13 cellular contexts compared by ENCODE assay signal in genomic region chr2:36376992-36377738, GRCh38. TPM values are rescaled to one million over a fixed set of nuclear protein-coding genes. Genes with fewer than 3 reads are reported as not detected.
DNase-seq lines count a peak whose midpoint lies in the region; ATAC-seq, FAIRE-seq and TF ChIP-seq lines count a peak whose summit lies in the region.
"Had no signal": no experiment of that assay in that cellular context is flagged by ENCODE, and none has a peak within 500 bp of the region (broad histone marks: within the 10 kb centered on the region; RNA-seq: fewer than 3 reads in every experiment).

No MANE protein-coding gene starts in this region.

- H3K23me2 ChIP-seq in H9 (ENCODE audit: insufficient read length, low read depth, low read length, poor library complexity, severe bottlenecking) = no peaks in the 10 kb centered on the region

- H3T11ph ChIP-seq in H9 (ENCODE audit: low read length) = no peak overlapping the region

- H3K18ac ChIP-seq in H9 (ENCODE audit: insufficient read length, low read depth, low read length) (no peak overlapping the region), trophoblast cell (ENCODE audit: low read length) (no peak overlapping the region)

- H3K79me1 ChIP-seq in H9 (ENCODE audit: insufficient read depth, low read depth, low read length, poor library complexity, severe bottlenecking) (no peaks in the 10 kb centered on the region), trophoblast cell (ENCODE audit: low read length) (peaks cover 13% of the 10 kb centered on the region)

- no peaks in the 10 kb centered on the region for H4K20me1 ChIP-seq in H9 (ENCODE audit: control insufficient read depth, insufficient read depth, insufficient read length)

- H2BK120ac ChIP-seq in H9 (ENCODE audit: low read depth, low read length, poor library complexity, severe bottlenecking) (no peak overlapping the region), trophoblast cell (ENCODE audit: insufficient read depth, low read length, poor library complexity) (no peak overlapping the region)

- H2BK12ac ChIP-seq in H9 (ENCODE audit: insufficient read length, low read depth, low read length) = no peak overlapping the region
- no peak overlapping the region for H2BK12ac ChIP-seq in trophoblast cell (ENCODE audit: low read length)

- POLR2A ChIA-PET in RWPE1 (lab: Yijun Ruan, JAX; ENCODE audit: low non-redundant PET) = no interaction called here

- no peak overlapping the region for H3K4me3 Mint-ChIP-seq in H9
- H3K4me3 Mint-ChIP-seq: activated naive CD4-positive, alpha-beta T cell treated with anti-CD3 and anti-CD28 coated beads, Interleukin-2, amount 50 U/mL, for 24 hours; immature natural killer cell had no signal

- ATAC-seq in gastroesophageal sphincter (no peak), GM19397 (IDR thresholded peaks at IDR 0.05; ENCODE audit: unreplicated experiment) (no peak)

- H3K27ac ChIP-seq in H9 (ENCODE audit: insufficient read length, low read depth, low read length) (no peak overlapping the region), RWPE1 (peak overlapping the region; percentile 76), gastroesophageal sphincter (peak overlapping the region in 3 of 4 donors; percentile 34 to 59 (median 45)), trophoblast cell (ENCODE audit: low read depth, low read length) (no peak overlapping the region)
- H3K27ac ChIP-seq: dorsolateral prefrontal cortex had no signal

- peaks cover 70 to 82% of the 10 kb centered on the region in 2 experiments for H3K4me1 Mint-ChIP-seq in H9

- no peaks in the 10 kb centered on the region for H3K27me3 ChIP-seq in H9 (ENCODE audit: insufficient read depth, low read length)
- H3K27me3 ChIP-seq in gastroesophageal sphincter = no peaks in the 10 kb centered on the region
- H3K27me3 ChIP-seq in trophoblast cell (ENCODE audit: insufficient read depth, low read length) = no peaks in the 10 kb centered on the region
- H3K27me3 ChIP-seq: dorsolateral prefrontal cortex, uterus had no signal

- H2BK20ac ChIP-seq in H9 (ENCODE audit: low read depth, low read length, poor library complexity, severe bottlenecking) = no peak overlapping the region

- TF ChIP-seq CTCF in H9 (conservative IDR thresholded peaks at IDR 0.05) (no peak), RWPE1 (conservative IDR thresholded peaks at IDR 0.05; ENCODE audit: low read depth) (no peak), gastroesophageal sphincter (IDR thresholded peaks at IDR 0.05) (no peak), D721Med (IDR thresholded peaks at IDR 0.05; ENCODE audit: insufficient read depth, missing control alignments) (no peak)

- WGBS in H9 (ENCODE audit: extremely low coverage, insufficient read length, low lambda C conversion rate) = no CpG with 5 or more reads among the region's 5 CpGs
- 50 to 69% methylated on average over 2 of the region's 5 CpGs for WGBS in gastroesophageal sphincter (ENCODE audit: low coverage in 1 of 2), 2 donors
- no CpG with 5 or more reads among the region's 5 CpGs for WGBS in trophoblast cell (ENCODE audit: extremely low coverage, insufficient coverage, insufficient read length)

- H3K9ac ChIP-seq in H9 (ENCODE audit: extremely low read depth, insufficient read length, low read length) = no peak overlapping the region
- H3K9ac ChIP-seq in trophoblast cell (ENCODE audit: low read length) = no peak overlapping the region

- H3K4me2 ChIP-seq in H9 (ENCODE audit: insufficient read depth, insufficient read length, low read length) (peak overlapping the region; percentile 3), trophoblast cell (ENCODE audit: low read length) (no peak overlapping the region)

- H3K36me3 Mint-ChIP-seq in H9 (ENCODE audit: insufficient read depth in 1 of 3, low read depth in 3 of 3) = peaks cover 0 to 10% (median 5%) of the 10 kb centered on the region in 3 experiments; a peak in 4 of 7 replicates
- H3K36me3 Mint-ChIP-seq: activated naive CD4-positive, alpha-beta T cell treated with anti-CD3 and anti-CD28 coated beads, Interleukin-2, amount 50 U/mL, for 24 hours had no signal

- H3K14ac ChIP-seq in H9 (ENCODE audit: insufficient read depth, low read length) (no peak overlapping the region), trophoblast cell (ENCODE audit: low read length) (no peak overlapping the region)

- H3K23ac ChIP-seq in H9 (ENCODE audit: insufficient read length, low read depth, low read length) (no peak overlapping the region), trophoblast cell (ENCODE audit: low read length) (no peak overlapping the region)

- H2AK5ac ChIP-seq in H9 (ENCODE audit: insufficient read length, low read length) (no peak overlapping the region), trophoblast cell (ENCODE audit: low read length) (no peak overlapping the region)

- no peak for TF ChIP-seq POLR2A in gastroesophageal sphincter (IDR thresholded peaks at IDR 0.05)

- FAIRE-seq in D721Med (lab: Jason Lieb, UNC) = no peak

- H4K8ac ChIP-seq in H9 (replicated peaks; ENCODE audit: insufficient read length, low read depth, low read length) (no peak overlapping the region), trophoblast cell (ENCODE audit: low read depth, low read length) (no peak overlapping the region)

- peaks cover 25% of the 10 kb centered on the region for H3K4me1 ChIP-seq in H9 (ENCODE audit: insufficient read depth, low read length)
- H3K4me1 ChIP-seq in gastroesophageal sphincter = peaks cover 22 to 93% (median 44%) of the 10 kb centered on the region in 3 donors
- peaks cover 26 to 33% of the 10 kb centered on the region in 2 experiments for H3K4me1 ChIP-seq in trophoblast cell (ENCODE audit: control insufficient read depth in 1 of 2, insufficient read depth in 2 of 2, low read length in 2 of 2)

- no peak overlapping the region for H4K12ac ChIP-seq in trophoblast cell (ENCODE audit: low read depth, low read length)

- H3K27me3 Mint-ChIP-seq in H9 (ENCODE audit: low read depth) = no peaks in the 10 kb centered on the region; the same call in 1 of the 2 replicates
- H3K27me3 Mint-ChIP-seq: activated naive CD4-positive, alpha-beta T cell treated with anti-CD3 and anti-CD28 coated beads, Interleukin-2, amount 50 U/mL, for 24 hours had no signal

- no peak overlapping the region for H2AFZ ChIP-seq in H9 (ENCODE audit: low read length)
- H2AFZ ChIP-seq in trophoblast cell (ENCODE audit: insufficient read depth, low read length, poor library complexity) = no peak overlapping the region

- DNase-seq in H9 (no peak), RWPE1 (ENCODE audit: low spot score) (peak; percentile 90), trophoblast cell (peak in 1 of 2 donors; percentile 28), retina (no peak), D721Med (ENCODE audit: insufficient read length, low spot score) (no peak)
- no peak for DNase-seq in stimulated activated CD4-positive, alpha-beta T cell treated with anti-CD3 and anti-CD28 coated beads, Interleukin-2, amount 100 ng/mL, for 48 hours
- DNase-seq: activated CD4-positive, alpha-beta T cell treated with anti-CD3 and anti-CD28 coated beads, Interleukin-2, amount 50 U/mL, for 48 hours; immature natural killer cell had no signal

- no peak overlapping the region for H3K4ac ChIP-seq in H9 (ENCODE audit: low read depth, low read length)
- H3K4ac ChIP-seq in trophoblast cell (ENCODE audit: low read depth, low read length) = peak overlapping the region; percentile 0

- H3K9me3 ChIP-seq in H9 (ENCODE audit: control insufficient read depth, low read depth, low read length) = no peaks in the 10 kb centered on the region
- no peaks in the 10 kb centered on the region for H3K9me3 ChIP-seq in gastroesophageal sphincter
- H3K9me3 ChIP-seq in trophoblast cell (ENCODE audit: insufficient read depth, low read depth, low read length) = no peaks in the 10 kb centered on the region
- H3K9me3 ChIP-seq: uterus had no signal

- H3K56ac ChIP-seq in H9 (ENCODE audit: insufficient read length, low read depth, low read length) = no peak overlapping the region

- peaks cover 37% of the 10 kb centered on the region for H3K79me2 ChIP-seq in H9 (ENCODE audit: insufficient read depth, low read length)
- H3K79me2 ChIP-seq in trophoblast cell (ENCODE audit: control insufficient read depth, insufficient read depth, low read length, poor library complexity) = peaks cover 13% of the 10 kb centered on the region

- CTCF ChIA-PET in RWPE1 (lab: Yijun Ruan, JAX) = no interaction called here

- H3K4me3 ChIP-seq in gastroesophageal sphincter = no peak overlapping the region
- H3K4me3 ChIP-seq in trophoblast cell (ENCODE audit: low read depth, low read length) = no peak overlapping the region
- H3K4me3 ChIP-seq: uterus had no signal

- H4K5ac ChIP-seq in H9 (ENCODE audit: insufficient read length, low read depth, low read length) = no peak overlapping the region

- H4K91ac ChIP-seq in H9 (ENCODE audit: insufficient read length, low read depth, low read length) = no peak overlapping the region
- no peak overlapping the region for H4K91ac ChIP-seq in trophoblast cell (ENCODE audit: low read depth, low read length)

- no peak overlapping the region for H2BK15ac ChIP-seq in H9 (ENCODE audit: low read depth, low read length)

- no peaks in the 10 kb centered on the region for H3K9me3 Mint-ChIP-seq in H9
- H3K9me3 Mint-ChIP-seq: activated naive CD4-positive, alpha-beta T cell treated with anti-CD3 and anti-CD28 coated beads, Interleukin-2, amount 50 U/mL, for 24 hours; immature natural killer cell had no signal

- H3K27ac Mint-ChIP-seq in H9 = peak overlapping the region in 1 of 3 experiments; percentile 93; a peak in 3 of 7 replicates
- H3K27ac Mint-ChIP-seq: activated naive CD4-positive, alpha-beta T cell treated with anti-CD3 and anti-CD28 coated beads, Interleukin-2, amount 50 U/mL, for 24 hours had no signal

- H2BK5ac ChIP-seq in H9 (ENCODE audit: insufficient read length, low read length) = no peak overlapping the region
- no peak overlapping the region for H2BK5ac ChIP-seq in trophoblast cell (ENCODE audit: low read depth, low read length, poor library complexity)

- TF ChIP-seq EP300 in gastroesophageal sphincter (IDR thresholded peaks at IDR 0.05) = no peak

- peaks cover 0 to 6% of the 10 kb centered on the region in 2 donors for H3K36me3 ChIP-seq in gastroesophageal sphincter
- H3K36me3 ChIP-seq in trophoblast cell (ENCODE audit: control insufficient read depth in 1 of 2, insufficient read depth in 2 of 2, low read length in 2 of 2) = peaks cover 0 to 8% of the 10 kb centered on the region in 2 experiments
- H3K36me3 ChIP-seq: uterus had no signal

RNA-seq across cellular contexts. Expression of gene CRIM1, which starts 21.6 kb away (rescaled TPM):
- 27.0 and 27.6 TPM in 2 replicates for total RNA-seq in H9 (2021)
- 100 to 1,000 TPM; 150 to 342 (median 203) TPM for total RNA-seq in gastroesophageal sphincter
- 49.0 and 54.7 TPM in 2 replicates for polyA plus RNA-seq in trophoblast cell (2013)

Comparison
In these comparisons a context has a peak if more than half of its experiments do, and no peak if none do; other contexts are left out.
1. H3K27ac ChIP-seq: peak in RWPE1 (single experiment) and gastroesophageal sphincter (3 of 4); none in H9 (single experiment) and trophoblast cell (single experiment).